20 cellular contexts compared by ENCODE assay signal in the genomic region with DNA sequence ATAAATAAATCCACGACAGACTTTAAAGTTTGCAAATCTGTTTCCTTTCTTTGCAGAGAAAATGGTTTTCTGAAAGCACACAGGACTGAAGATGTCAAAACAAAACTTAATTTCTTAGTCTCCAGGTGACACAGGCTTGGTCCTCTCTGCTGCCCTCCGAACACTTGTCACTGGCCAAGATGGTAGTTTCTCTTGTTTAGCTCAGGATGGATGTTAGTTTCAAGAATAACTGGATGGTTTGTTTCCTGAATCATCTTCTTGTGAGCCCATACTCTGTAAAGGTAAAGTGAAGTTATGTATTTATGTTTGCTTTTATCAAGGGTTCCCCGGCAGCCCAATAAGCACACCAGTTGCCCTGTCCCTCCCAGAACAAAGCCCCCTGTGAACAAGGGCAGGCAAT. TPM values are rescaled to one million over a fixed set of nuclear protein-coding genes. Genes with fewer than 3 reads are reported as not detected.
DNase-seq lines count a peak whose midpoint lies in the region; ATAC-seq and TF ChIP-seq lines count a peak whose summit lies in the region.
"Had no signal": no experiment of that assay in that cellular context is flagged by ENCODE, and none has a peak within 500 bp of the region (broad histone marks: within the 10 kb centered on the region; RNA-seq: fewer than 3 reads in every experiment).

No MANE protein-coding gene starts in this region.

- H3K36me3 ChIP-seq in WERI-Rb-1 = peaks cover 62% of the 10 kb centered on the region

- no peaks in the 10 kb centered on the region for H3K9me3 ChIP-seq in WERI-Rb-1 (ENCODE audit: severe bottlenecking)
- H3K9me3 ChIP-seq: BLaER1, MG63 had no signal

- no peaks in the 10 kb centered on the region for H3K4me1 Mint-ChIP-seq in activated naive CD8-positive, alpha-beta T cell (ENCODE audit: low read depth)
- no peaks in the 10 kb centered on the region for H3K4me1 Mint-ChIP-seq in activated naive CD8-positive, alpha-beta T cell treated with anti-CD3 and anti-CD28 coated beads, Interleukin-2, amount 50 U/mL, for 24 hours
- H3K4me1 Mint-ChIP-seq in T-cell = no peaks in the 10 kb centered on the region
- no peaks in the 10 kb centered on the region for H3K4me1 Mint-ChIP-seq in nephron progenitor cell
- H3K4me1 Mint-ChIP-seq: GM23338 had no signal

- DNase-seq in activated naive CD8-positive, alpha-beta T cell treated with anti-CD3 and anti-CD28 coated beads, Interleukin-2, amount 50 U/mL, for 24 hours = no peak
- DNase-seq in T-cell (no peak), nephron progenitor cell (no peak), WERI-Rb-1 (no peak), foreskin keratinocyte (no peak)
- DNase-seq: CD4-positive, alpha-beta T cell; H9; HFFc6; MG63; NCI-H1105 treated with DMSO at 0.1 percent for 48 hours; NCI-H146; NCI-H1930; NCI-H2107; NCI-H524; NCI-H748 treated with DMSO at 0.1 percent for 48 hours had no signal

- H3K27me3 ChIP-seq in WERI-Rb-1 (ENCODE audit: insufficient read depth, low read depth, severe bottlenecking) (no peaks in the 10 kb centered on the region), foreskin keratinocyte (no peaks in the 10 kb centered on the region)
- H3K27me3 ChIP-seq: BLaER1, MG63 had no signal

- H3K36me3 Mint-ChIP-seq in activated naive CD8-positive, alpha-beta T cell = peaks cover 6% of the 10 kb centered on the region
- peaks cover 32% of the 10 kb centered on the region for H3K36me3 Mint-ChIP-seq in activated naive CD8-positive, alpha-beta T cell treated with anti-CD3 and anti-CD28 coated beads, Interleukin-2, amount 50 U/mL, for 24 hours (ENCODE audit: low read depth)
- H3K36me3 Mint-ChIP-seq in T-cell = peaks cover 25% of the 10 kb centered on the region
- H3K36me3 Mint-ChIP-seq in nephron progenitor cell (ENCODE audit: low read depth) = peaks cover 45% of the 10 kb centered on the region

- H3K4me1 ChIP-seq in foreskin keratinocyte = no peaks in the 10 kb centered on the region
- H3K4me1 ChIP-seq: BLaER1 had no signal

- no peak overlapping the region for H3K4me3 Mint-ChIP-seq in activated naive CD8-positive, alpha-beta T cell
- H3K4me3 Mint-ChIP-seq in activated naive CD8-positive, alpha-beta T cell treated with anti-CD3 and anti-CD28 coated beads, Interleukin-2, amount 50 U/mL, for 24 hours = no peak overlapping the region
- H3K4me3 Mint-ChIP-seq in T-cell = no peak overlapping the region
- no peak overlapping the region for H3K4me3 Mint-ChIP-seq in nephron progenitor cell
- H3K4me3 Mint-ChIP-seq: CD4-positive, alpha-beta T cell; GM23338; H9; HFFc6 had no signal

- CTCF ChIA-PET in T-cell (lab: Charles Lee) = no interaction called here

- no peaks in the 10 kb centered on the region for H3K27me3 Mint-ChIP-seq in activated naive CD8-positive, alpha-beta T cell
- H3K27me3 Mint-ChIP-seq in activated naive CD8-positive, alpha-beta T cell treated with anti-CD3 and anti-CD28 coated beads, Interleukin-2, amount 50 U/mL, for 24 hours = no peaks in the 10 kb centered on the region
- H3K27me3 Mint-ChIP-seq in T-cell (no peaks in the 10 kb centered on the region), nephron progenitor cell (ENCODE audit: low read depth, poor library complexity) (no peaks in the 10 kb centered on the region)
- H3K27me3 Mint-ChIP-seq: CD4-positive, alpha-beta T cell had no signal

- no peak overlapping the region for H3K27ac ChIP-seq in WERI-Rb-1
- H3K27ac ChIP-seq in foreskin keratinocyte = no peak overlapping the region
- H3K27ac ChIP-seq: BLaER1 had no signal

- peak overlapping the region; percentile 8 for H3K27ac Mint-ChIP-seq in activated naive CD8-positive, alpha-beta T cell
- H3K27ac Mint-ChIP-seq in activated naive CD8-positive, alpha-beta T cell treated with anti-CD3 and anti-CD28 coated beads, Interleukin-2, amount 50 U/mL, for 24 hours = no peak overlapping the region
- peak overlapping the region; percentile 34 to 50 for H3K27ac Mint-ChIP-seq in T-cell
- H3K27ac Mint-ChIP-seq in nephron progenitor cell = peak overlapping the region; percentile 66
- H3K27ac Mint-ChIP-seq: CD4-positive, alpha-beta T cell; GM23338; H9; HFFc6 had no signal

- no peak for ATAC-seq in activated naive CD8-positive, alpha-beta T cell treated with anti-CD3 and anti-CD28 coated beads, Interleukin-2, amount 50 U/mL, for 24 hours
- ATAC-seq in T-cell (replicated peaks in 1 of 4) (no peak), foreskin keratinocyte (no peak), GM19351 (IDR thresholded peaks at IDR 0.05; ENCODE audit: unreplicated experiment) (no peak)
- ATAC-seq: GM23338, K562 had no signal

- H3K9me3 Mint-ChIP-seq in activated naive CD8-positive, alpha-beta T cell (ENCODE audit: low read depth) = no peaks in the 10 kb centered on the region
- H3K9me3 Mint-ChIP-seq in activated naive CD8-positive, alpha-beta T cell treated with anti-CD3 and anti-CD28 coated beads, Interleukin-2, amount 50 U/mL, for 24 hours = no peaks in the 10 kb centered on the region
- H3K9me3 Mint-ChIP-seq in T-cell (no peaks in the 10 kb centered on the region), nephron progenitor cell (no peaks in the 10 kb centered on the region)
- H3K9me3 Mint-ChIP-seq: CD4-positive, alpha-beta T cell; GM23338; H9; HFFc6 had no signal

- TF ChIP-seq CTCF in nephron progenitor cell (IDR thresholded peaks at IDR 0.05) = no peak
- no peak for TF ChIP-seq CTCF in WERI-Rb-1 (IDR thresholded peaks at IDR 0.05; ENCODE audit: low read depth, low read length)
- no peak for TF ChIP-seq CTCF in foreskin keratinocyte (conservative IDR thresholded peaks at IDR 0.05)

- POLR2A ChIA-PET in T-cell (lab: Charles Lee) = no interaction called here

- no peak overlapping the region for H3K4me3 ChIP-seq in WERI-Rb-1 (ENCODE audit: low read depth, low read length)
- H3K4me3 ChIP-seq: BLaER1, GM23338, K562, MG63 had no signal

RNA-seq across cellular contexts. Expression of gene FLCN, which starts 9.9 kb away (rescaled TPM):
- 10 to 100 TPM; 37.2 to 84.9 (median 70.8) TPM for total RNA-seq in T-cell
- 16.6 and 17.3 TPM in 2 replicates for total RNA-seq in foreskin keratinocyte
- 6.0 and 6.8 TPM in 2 replicates for polyA plus RNA-seq in foreskin keratinocyte

RNA-seq across cellular contexts. Expression of gene COPS3, which starts 34.2 kb away (rescaled TPM):
- total RNA-seq in T-cell (10 to 100 TPM; 50.7 to 77.2 (median 55.6) TPM), foreskin keratinocyte (91.4 and 98.3 TPM in 2 replicates)
- polyA plus RNA-seq in foreskin keratinocyte = 68.2 and 83.1 TPM in 2 replicates

RNA-seq across cellular contexts. Expression of gene PLD6, which starts 40.7 kb away (rescaled TPM):
- total RNA-seq in T-cell (10 to 100 TPM in 4 of 5 donors, 1 to 10 TPM in 1; 7.3 to 18.3 (median 11.1) TPM), foreskin keratinocyte (1.6 and 2.2 TPM in 2 replicates)
- 1.2 and 1.7 TPM in 2 replicates for polyA plus RNA-seq in foreskin keratinocyte
- total RNA-seq: GM23338 had no signal
- polyA plus RNA-seq: GM23338 had no signal

RNA-seq across cellular contexts. Expression of gene NT5M, which starts 56.3 kb away (rescaled TPM):
- total RNA-seq in T-cell (1 to 10 TPM; 1.4 to 3.0 (median 2.1) TPM), foreskin keratinocyte (0.88 and 1.4 TPM in 2 replicates)
- polyA plus RNA-seq in foreskin keratinocyte = 1.1 and 1.2 TPM in 2 replicates
